In the genomic region with DNA sequence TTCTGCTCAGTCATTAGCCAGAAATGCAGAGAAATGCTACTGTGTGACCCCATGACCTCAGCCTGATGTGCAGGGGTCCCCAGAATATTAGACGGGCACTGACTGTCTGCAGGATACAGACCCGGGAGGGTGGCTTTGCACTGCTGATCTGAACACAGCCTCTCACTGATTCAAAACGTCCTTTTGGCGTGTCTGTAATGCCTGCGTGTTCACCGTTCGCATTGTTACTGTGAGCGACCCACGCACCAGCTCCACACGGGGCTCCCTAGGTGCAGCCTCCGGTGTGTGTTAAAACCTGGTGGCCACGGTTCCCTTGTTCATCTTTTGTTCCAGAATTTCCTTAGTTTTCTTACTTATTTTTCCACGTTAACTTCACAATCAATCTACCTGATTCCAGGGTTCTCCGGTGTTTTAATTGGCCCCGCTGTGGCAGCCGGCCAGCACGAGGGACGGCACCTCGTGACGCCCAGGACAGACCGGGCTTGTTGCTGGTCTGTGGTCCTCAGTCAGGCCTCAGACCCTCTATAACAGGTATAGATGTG, we compare ENCODE assay signal across 11 cellular contexts. TPM values are rescaled to one million over a fixed set of nuclear protein-coding genes. Genes with fewer than 3 reads are reported as not detected.
DNase-seq lines count a peak whose midpoint lies in the region; ATAC-seq and TF ChIP-seq lines count a peak whose summit lies in the region.
"Had no signal": no experiment of that assay in that cellular context is flagged by ENCODE, and none has a peak within 500 bp of the region (broad histone marks: within the 10 kb centered on the region; RNA-seq: fewer than 3 reads in every experiment).

No MANE protein-coding gene starts in this region.

- no peak for TF ChIP-seq POLR2A in NB4 (IDR thresholded peaks at IDR 0.05; ENCODE audit: extremely low read depth, insufficient read length)

- H3K27ac Mint-ChIP-seq in effector memory CD8-positive, alpha-beta T cell: peak overlapping the region; percentile 99

- H3K4me1 ChIP-seq in hepatocyte (ENCODE audit: insufficient read depth): peaks cover 65% of the 10 kb centered on the region

- no peaks in the 10 kb centered on the region for H4K20me1 ChIP-seq in hepatocyte (ENCODE audit: insufficient read depth, poor library complexity, severe bottlenecking)

- no peaks in the 10 kb centered on the region for H3K9me3 Mint-ChIP-seq in effector memory CD8-positive, alpha-beta T cell
- H3K9me3 Mint-ChIP-seq: activated T-helper 2 cell treated with anti-CD3 and anti-CD28 coated beads, Interferon-gamma antibody, Interleukin-2, Interleukin-4, amounts not matched to agents 10 μg/mL and 5 μg/mL and 100 μg/mL, durations not matched to agents 14 hours and 24 hours and 36 hours had no signal

- TF ChIP-seq CTCF in NB4 (IDR thresholded peaks at IDR 0.05; ENCODE audit: low read depth, low read length) (no peak), hepatocyte (IDR thresholded peaks at IDR 0.05; ENCODE audit: poor library complexity) (no peak)

- no peak for ATAC-seq in effector memory CD8-positive, alpha-beta T cell (replicated peaks)
- ATAC-seq: PC-3 had no signal

- H2AFZ ChIP-seq in hepatocyte: no peak overlapping the region

- H3K79me2 ChIP-seq in hepatocyte: no peaks in the 10 kb centered on the region

- no peaks in the 10 kb centered on the region for H3K27me3 Mint-ChIP-seq in effector memory CD8-positive, alpha-beta T cell

- WGBS in hepatocyte (ENCODE audit: low lambda C conversion rate, missing lambda C conversion rate): 92% methylated on average over 21 of the region's 21 CpGs

- no peaks in the 10 kb centered on the region for H3K9me3 ChIP-seq in hepatocyte (ENCODE audit: low read depth)

- H3K36me3 ChIP-seq in hepatocyte (replicated peaks; ENCODE audit: insufficient read depth, low read depth): no peaks in the 10 kb centered on the region

- H3K27me3 ChIP-seq in hepatocyte: no peaks in the 10 kb centered on the region

- peak overlapping the region; percentile 91 to 93 for H3K4me3 Mint-ChIP-seq in effector memory CD8-positive, alpha-beta T cell

- DNase-seq in D341Med (ENCODE audit: low spot score) (peak; percentile 30), NB4 (ENCODE audit: low read depth) (peak; percentile 3), posterior vena cava (ENCODE audit: low spot score) (peak; percentile 56), hepatocyte (ENCODE audit: low spot score) (no peak), T-helper 9 cell (no peak), NCI-H1417 (lab: John Stamatoyannopoulos, UW) (no peak)
- no peak for DNase-seq in effector memory CD8-positive, alpha-beta T cell
- DNase-seq: Kasumi-1, NCI-H2171, PC-3 had no signal

- H3K4me2 ChIP-seq in hepatocyte: no peak overlapping the region

- intact Hi-C loops in posterior vena cava (cut with DNase I): no loop called here

- H3K4me1 Mint-ChIP-seq in effector memory CD8-positive, alpha-beta T cell (ENCODE audit: low read depth in 2 of 2): peaks cover 42 to 59% of the 10 kb centered on the region in 2 donors

- H3K27ac ChIP-seq in hepatocyte: no peak overlapping the region

- peaks cover 35% of the 10 kb centered on the region for H3K36me3 Mint-ChIP-seq in effector memory CD8-positive, alpha-beta T cell (ENCODE audit: insufficient read depth)

- H3K9me2 ChIP-seq in hepatocyte (replicated peaks; ENCODE audit: insufficient read depth): no peaks in the 10 kb centered on the region

- H3K4me3 ChIP-seq in NB4 (ENCODE audit: low read depth, low read length) (no peak overlapping the region), hepatocyte (no peak overlapping the region)

RNA-seq across cellular contexts. Expression of a gene that starts 32.0 kb away (rescaled TPM):
- total RNA-seq in posterior vena cava (10 to 100 TPM; 18.1 to 63.3 TPM), hepatocyte (308 and 403 TPM in 2 replicates)
- polyA plus RNA-seq in hepatocyte: 1,210 and 1,380 TPM in 2 replicates

RNA-seq across cellular contexts. Expression of a gene that starts 44.6 kb away (rescaled TPM):
- total RNA-seq in posterior vena cava (100 to 1,000 TPM; 109 to 113 TPM), hepatocyte (129 and 169 TPM in 2 replicates)
- 147 and 179 TPM in 2 replicates for polyA plus RNA-seq in hepatocyte

Comparison
In these comparisons a context has a peak if more than half of its experiments do, and no peak if none do; other contexts are left out.
1. DNase-seq: peak in D341Med (single experiment), NB4 (single experiment) and posterior vena cava (single experiment); none in effector memory CD8-positive, alpha-beta T cell (0 of 3), hepatocyte (single experiment), T-helper 9 cell (single experiment) and NCI-H1417 (0 of 3).